23 cellular contexts compared by ENCODE assay signal in the genomic region with DNA sequence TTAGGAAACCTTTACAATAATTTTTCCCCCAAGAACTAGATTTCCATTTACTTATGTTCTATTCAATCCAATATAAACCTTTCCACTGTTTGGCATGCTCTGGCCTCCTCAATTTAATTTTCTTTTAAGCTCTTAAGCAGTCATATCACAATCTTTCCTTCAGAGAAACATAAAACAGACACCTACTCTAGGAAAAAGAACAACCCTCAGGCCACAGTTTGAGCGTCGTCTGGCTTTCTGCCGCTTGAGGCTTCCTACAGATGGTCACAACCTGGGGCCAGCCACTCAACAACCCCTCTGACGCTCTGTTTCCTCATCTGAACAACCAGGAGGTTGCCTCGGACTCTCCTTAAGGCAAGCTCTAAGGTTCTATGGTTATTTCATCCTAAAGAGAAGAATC.
"Had no signal": no experiment of that assay in that cellular context is flagged by ENCODE, and none has a peak within 500 bp of the region (broad histone marks: within the 10 kb centered on the region; RNA-seq: fewer than 3 reads in every experiment).

No MANE protein-coding gene starts in this region.

- H3K4me3 ChIP-seq: dorsolateral prefrontal cortex, gastroesophageal sphincter, mucosa of descending colon, psoas muscle, right lobe of liver, stomach, thoracic aorta, upper lobe of left lung, uterus had no signal

- H3K9me3 ChIP-seq: gastroesophageal sphincter, mucosa of descending colon, neutrophil, psoas muscle, right lobe of liver, stomach, thoracic aorta, upper lobe of left lung, uterus had no signal

- H3K4me1 ChIP-seq: psoas muscle, stomach, upper lobe of left lung, uterus had no signal

- H3K27me3 ChIP-seq: gastroesophageal sphincter, right lobe of liver, stomach, upper lobe of left lung, uterus had no signal

- DNase-seq: cortex of kidney; dorsolateral prefrontal cortex; effector CD8-positive, alpha-beta T cell; glutamatergic neuron; immature natural killer cell; left colon; mesendoderm; mucosa of descending colon; naive thymus-derived CD8-positive, alpha-beta T cell; retina; right lobe of liver; stimulated activated CD4-positive, alpha-beta T cell treated with anti-CD3 and anti-CD28 coated beads, Interleukin-15, amount 100 ng/mL, for 24 hours; stimulated activated CD4-positive, alpha-beta T cell treated with anti-CD3 and anti-CD28 coated beads, Interleukin-1b, Interleukin-23, amount 100 ng/mL, for 48 hours; stimulated activated CD4-positive, alpha-beta T cell treated with anti-CD3 and anti-CD28 coated beads, Interleukin-4, amount 100 ng/mL, for 4 hours; stimulated activated naive CD4-positive, alpha-beta T cell; stomach; substantia nigra; upper lobe of left lung; uterus had no signal

- H3K36me3 ChIP-seq: gastroesophageal sphincter, neutrophil, right lobe of liver, stomach, thoracic aorta, upper lobe of left lung, uterus had no signal

- H3K27ac ChIP-seq: dorsolateral prefrontal cortex, gastroesophageal sphincter, neutrophil, psoas muscle, right lobe of liver, stomach, thoracic aorta, upper lobe of left lung, uterus had no signal
